Comparison of ENCODE assay signal across 18 cellular contexts in the genomic region with DNA sequence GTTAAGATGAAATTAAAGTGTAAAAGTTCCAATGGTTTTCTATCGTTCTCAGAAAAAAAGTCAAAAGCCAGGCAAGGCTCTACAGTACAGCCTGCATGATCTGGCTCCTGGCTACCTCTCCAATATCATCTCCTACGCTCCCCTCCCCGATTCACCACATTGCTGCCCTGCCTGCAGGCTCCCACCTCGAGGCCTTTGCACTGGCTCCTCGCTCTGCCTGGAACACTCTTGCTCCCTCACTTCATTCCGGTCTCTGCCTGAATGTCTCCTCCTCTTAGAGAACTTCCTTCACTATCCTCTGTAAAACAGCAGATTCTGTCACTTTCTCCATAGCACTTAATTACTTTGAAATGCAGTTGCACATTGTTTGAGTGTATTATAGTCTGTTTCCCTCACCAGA.
DNase-seq lines count a peak whose midpoint lies in the region; ATAC-seq and TF ChIP-seq lines count a peak whose summit lies in the region.
"Had no signal": no experiment of that assay in that cellular context is flagged by ENCODE, and none has a peak within 500 bp of the region (broad histone marks: within the 10 kb centered on the region; RNA-seq: fewer than 3 reads in every experiment).

No MANE protein-coding gene starts in this region.

- no peak for DNase-seq in heart left ventricle
- no peak for DNase-seq in right atrium auricular region (ENCODE audit: low spot score)
- DNase-seq in NT2/D1 (ENCODE audit: low read depth, low spot score) = peak; percentile 35
- DNase-seq in iPS DF 6.9 (ENCODE audit: low read depth, low spot score) = peak; percentile 33
- no peak for DNase-seq in stomach
- DNase-seq in NCI-H2227 treated with DMSO at 0.1 percent for 48 hours (lab: John Stamatoyannopoulos, UW) = no peak
- DNase-seq in left lobe of liver (ENCODE audit: low spot score) = no peak
- DNase-seq: Caco-2; NCI-H1048; NCI-H146; NCI-H345; NCI-H69; NK-92 treated with Interleukin-12 subunit alpha and Interleukin-12 subunit beta, amount 100 ng/mL, for 24 hours had no signal

- H3K4me3 ChIP-seq in heart left ventricle = no peak overlapping the region
- no peak overlapping the region for H3K4me3 ChIP-seq in right atrium auricular region
- no peak overlapping the region for H3K4me3 ChIP-seq in NT2/D1 (ENCODE audit: insufficient read length, low read depth)
- H3K4me3 ChIP-seq in iPS DF 6.9 (ENCODE audit: low read length) = no peak overlapping the region
- H3K4me3 ChIP-seq in stomach = no peak overlapping the region
- H3K4me3 ChIP-seq: A549, GM12878, K562 had no signal

- TF ChIP-seq POLR2A in heart left ventricle (IDR thresholded peaks at IDR 0.05) (no peak), stomach (IDR thresholded peaks at IDR 0.05) (no peak)

- TF ChIP-seq EP300 in stomach (IDR thresholded peaks at IDR 0.05) = no peak

- H3K9me3 ChIP-seq in heart left ventricle (peaks cover 0 to 6% (median 0%) of the 10 kb centered on the region in 12 donors), right atrium auricular region (no peaks in the 10 kb centered on the region), NT2/D1 (ENCODE audit: insufficient read depth, low read length) (peaks cover 33% of the 10 kb centered on the region), iPS DF 6.9 (ENCODE audit: control insufficient read depth, insufficient read depth, low read length) (no peaks in the 10 kb centered on the region), stomach (no peaks in the 10 kb centered on the region)
- H3K9me3 ChIP-seq: A549 had no signal

- TF ChIP-seq CTCF in heart left ventricle (IDR thresholded peaks at IDR 0.05) (no peak), right atrium auricular region (IDR thresholded peaks at IDR 0.05) (no peak), stomach (IDR thresholded peaks at IDR 0.05) (no peak)

- 86 to 95% (median 90%) methylated on average over 6 of the region's 6 CpGs for WGBS in heart left ventricle, 4 donors
- no CpG with 5 or more reads among the region's 6 CpGs for WGBS in iPS DF 6.9 (ENCODE audit: insufficient coverage, insufficient read length)
- 90 to 97% (median 96%) methylated on average over 6 of the region's 6 CpGs for WGBS in stomach, 5 donors

- no peak overlapping the region for H3K9ac ChIP-seq in NT2/D1 (ENCODE audit: insufficient read length, low read depth)

- H3K27me3 ChIP-seq in heart left ventricle (no peaks in the 10 kb centered on the region), right atrium auricular region (no peaks in the 10 kb centered on the region), NT2/D1 (ENCODE audit: insufficient read depth, insufficient read length) (no peaks in the 10 kb centered on the region), iPS DF 6.9 (ENCODE audit: control insufficient read depth, insufficient read depth, low read length) (no peaks in the 10 kb centered on the region), stomach (no peaks in the 10 kb centered on the region)

- H3K36me3 ChIP-seq in heart left ventricle (peaks cover 0 to 5% (median 0%) of the 10 kb centered on the region in 9 donors), right atrium auricular region (no peaks in the 10 kb centered on the region), NT2/D1 (ENCODE audit: insufficient read depth, insufficient read length, low read length) (peaks cover 38% of the 10 kb centered on the region), iPS DF 6.9 (ENCODE audit: control insufficient read depth, insufficient read depth, low read length) (no peaks in the 10 kb centered on the region), stomach (peaks cover 0 to 8% (median 0%) of the 10 kb centered on the region in 4 donors)

- intact Hi-C loops in heart left ventricle (cut with DNase I) = loop anchor here in 6 of 10 donors (2.0 to 10.0 kb wide), 4 partner anchors 39 to 242 kb away; partner anchors contain the start of gene KLF7 (in 1 of the 6)
- intact Hi-C loops in stomach (cut with DNase I; ENCODE audit: low total_unique reads) = no loop called here

- H3K27ac ChIP-seq in heart left ventricle (peak overlapping the region in 11 of 12 donors; percentile 26 to 89 (median 76)), right atrium auricular region (no peak overlapping the region), iPS DF 6.9 (ENCODE audit: low read length) (no peak overlapping the region), stomach (no peak overlapping the region)
- H3K27ac ChIP-seq: A549, RWPE1 had no signal

- H3K4me1 ChIP-seq in heart left ventricle (peaks cover 34 to 99% (median 83%) of the 10 kb centered on the region in 12 donors), right atrium auricular region (peaks cover 0 to 79% of the 10 kb centered on the region in 2 donors), NT2/D1 (ENCODE audit: insufficient read depth, insufficient read length) (no peaks in the 10 kb centered on the region), iPS DF 6.9 (ENCODE audit: control insufficient read depth, insufficient read depth, low read length) (peaks cover 8% of the 10 kb centered on the region; the same call in 1 of the 2 replicates), stomach (peaks cover 20 to 62% (median 42%) of the 10 kb centered on the region in 4 donors)
- H3K4me1 ChIP-seq: Caco-2 had no signal

- ATAC-seq in heart left ventricle = no peak
- ATAC-seq in left lobe of liver = no peak
- ATAC-seq: A549, GM12878, HCT116, K562 had no signal

Comparison
In these comparisons a context has a peak if more than half of its experiments do, and no peak if none do; other contexts are left out.
1. H3K27ac ChIP-seq: peak in heart left ventricle (11 of 12); none in right atrium auricular region (0 of 2), iPS DF 6.9 (single experiment) and stomach (0 of 5).
2. DNase-seq: peak in NT2/D1 (single experiment) and iPS DF 6.9 (single experiment); none in heart left ventricle (0 of 5), right atrium auricular region (single experiment), stomach (single experiment), NCI-H2227 treated with DMSO at 0.1 percent for 48 hours (single experiment) and left lobe of liver (single experiment).